In the genomic region with DNA sequence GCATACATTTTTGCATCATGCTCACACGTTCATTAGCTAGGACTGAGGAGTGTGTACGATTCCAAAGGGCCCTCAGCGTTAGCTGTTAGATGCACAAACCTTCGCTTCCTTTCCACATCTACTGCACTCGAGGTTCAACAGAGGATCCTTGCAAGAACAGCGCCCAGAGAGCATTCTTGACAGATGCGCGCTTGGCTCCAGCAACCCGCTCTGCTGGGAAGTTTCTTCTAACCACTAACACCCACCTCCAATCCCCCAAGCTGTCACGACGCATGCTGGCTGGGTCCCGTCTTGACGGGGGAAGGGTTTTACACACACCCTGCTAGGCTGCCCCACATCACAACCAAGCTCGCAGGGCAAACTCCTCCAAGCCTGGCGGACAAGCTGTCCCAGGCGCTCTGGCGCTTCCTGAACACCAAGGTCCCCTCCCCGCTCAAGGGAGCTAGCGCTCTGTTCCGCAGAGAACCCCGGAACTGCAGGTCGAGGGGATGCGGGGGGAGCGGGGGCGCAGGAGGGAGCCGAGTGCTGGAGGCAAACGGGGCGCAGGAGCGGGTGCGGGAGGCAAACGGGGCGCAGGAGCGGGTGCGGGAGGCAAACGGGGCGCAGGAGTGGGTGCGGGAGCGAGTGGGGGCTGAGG, we compare ENCODE assay signal across 9 cellular contexts. TPM values are rescaled to one million over a fixed set of nuclear protein-coding genes. Genes with fewer than 3 reads are reported as not detected.
DNase-seq lines count a peak whose midpoint lies in the region; ATAC-seq and TF ChIP-seq lines count a peak whose summit lies in the region.
"Had no signal": no experiment of that assay in that cellular context is flagged by ENCODE, and none has a peak within 500 bp of the region (broad histone marks: within the 10 kb centered on the region; RNA-seq: fewer than 3 reads in every experiment).

No MANE protein-coding gene starts in this region.

- peak overlapping the region; percentile 84 for H2AFZ ChIP-seq in MM.1S (ENCODE audit: low read length)
- H2AFZ ChIP-seq in hepatocyte: peak overlapping the region; percentile 52
- no peak overlapping the region for H2AFZ ChIP-seq in Karpas-422 (ENCODE audit: low read length)

- H3K4me1 Mint-ChIP-seq in activated naive CD8-positive, alpha-beta T cell treated with anti-CD3 and anti-CD28 coated beads for 36 hours: peaks cover 13% of the 10 kb centered on the region

- H3K4me3 Mint-ChIP-seq in activated naive CD8-positive, alpha-beta T cell treated with anti-CD3 and anti-CD28 coated beads for 36 hours: peak overlapping the region; percentile 67

- no peaks in the 10 kb centered on the region for H3K9me3 ChIP-seq in MM.1S (replicated peaks; ENCODE audit: insufficient read depth, low read length)
- H3K9me3 ChIP-seq in hepatocyte (ENCODE audit: low read depth): no peaks in the 10 kb centered on the region
- no peaks in the 10 kb centered on the region for H3K9me3 ChIP-seq in psoas muscle
- no peaks in the 10 kb centered on the region for H3K9me3 ChIP-seq in Karpas-422 (ENCODE audit: low read length)

- peak overlapping the region; percentile 96 for H3K4me2 ChIP-seq in MM.1S (ENCODE audit: low read depth, low read length)
- H3K4me2 ChIP-seq in hepatocyte: peak overlapping the region; percentile 94
- no peak overlapping the region for H3K4me2 ChIP-seq in Karpas-422 (ENCODE audit: low read depth, low read length, poor library complexity, severe bottlenecking)

- H3K36me3 ChIP-seq in MM.1S (replicated peaks; ENCODE audit: insufficient read depth, low read length): no peaks in the 10 kb centered on the region
- no peaks in the 10 kb centered on the region for H3K36me3 ChIP-seq in hepatocyte (replicated peaks; ENCODE audit: insufficient read depth, low read depth)
- no peaks in the 10 kb centered on the region for H3K36me3 ChIP-seq in psoas muscle (ENCODE audit: insufficient read depth in 1 of 2, low read depth in 1 of 2)
- H3K36me3 ChIP-seq in Karpas-422 (ENCODE audit: insufficient read depth, low read length): no peaks in the 10 kb centered on the region

- H3K9ac ChIP-seq in MM.1S (ENCODE audit: low read length): no peak overlapping the region
- no peak overlapping the region for H3K9ac ChIP-seq in Karpas-422 (ENCODE audit: low read length)

- peaks cover 91% of the 10 kb centered on the region for H3K27me3 Mint-ChIP-seq in activated naive CD8-positive, alpha-beta T cell treated with anti-CD3 and anti-CD28 coated beads for 36 hours

- no peak overlapping the region for H3K27ac ChIP-seq in MM.1S (ENCODE audit: low read length)
- H3K27ac ChIP-seq in hepatocyte: no peak overlapping the region
- H3K27ac ChIP-seq in psoas muscle: no peak overlapping the region
- H3K27ac ChIP-seq in Karpas-422 (ENCODE audit: low read length): no peak overlapping the region

- ATAC-seq in psoas muscle: peak; percentile 41 to 70 (median 53)

- H3K9me3 Mint-ChIP-seq in activated naive CD8-positive, alpha-beta T cell treated with anti-CD3 and anti-CD28 coated beads for 36 hours: peaks cover 1% of the 10 kb centered on the region

- 1% methylated on average over 22 of the region's 38 CpGs for whole genome bisulfite sequencing in hepatocyte (ENCODE audit: low lambda C conversion rate, missing lambda C conversion rate)
- WGBS in psoas muscle, 3 donors: 1 to 3% (median 2%) methylated on average over 27 to 38 of the region's 38 CpGs

- intact Hi-C loops in psoas muscle (cut with DNase I): no loop called here

- H3K36me3 Mint-ChIP-seq in activated naive CD8-positive, alpha-beta T cell treated with anti-CD3 and anti-CD28 coated beads for 36 hours: no peaks in the 10 kb centered on the region

- no peaks in the 10 kb centered on the region for H4K20me1 ChIP-seq in MM.1S (ENCODE audit: insufficient read depth, low read length)
- H4K20me1 ChIP-seq in hepatocyte (ENCODE audit: insufficient read depth, poor library complexity, severe bottlenecking): no peaks in the 10 kb centered on the region
- H4K20me1 ChIP-seq in Karpas-422 (ENCODE audit: insufficient read depth, low read depth, low read length): no peaks in the 10 kb centered on the region

- TF ChIP-seq CTCF in GM20000 (IDR thresholded peaks at IDR 0.05; ENCODE audit: extremely low read depth, missing control alignments) (no peak), MM.1S (IDR thresholded peaks at IDR 0.05; ENCODE audit: low read length) (no peak), hepatocyte (IDR thresholded peaks at IDR 0.05; ENCODE audit: poor library complexity) (no peak), psoas muscle (IDR thresholded peaks at IDR 0.05) (no peak)

- DNase-seq in DMS 273 (lab: John Stamatoyannopoulos, UW; ENCODE audit: unreplicated experiment): peak; percentile 90
- peak; percentile 62 for DNase-seq in GM20000 (ENCODE audit: low spot score)
- no peak for DNase-seq in MM.1S
- DNase-seq in activated naive CD8-positive, alpha-beta T cell treated with anti-CD3 and anti-CD28 coated beads for 36 hours: peak; percentile 14
- DNase-seq in hepatocyte (ENCODE audit: low spot score): peak; percentile 39
- DNase-seq in psoas muscle: peak; percentile 29 to 63
- no peak for DNase-seq in Karpas-422
- DNase-seq in NCI-H2107 (lab: John Stamatoyannopoulos, UW): no peak

- no peaks in the 10 kb centered on the region for H3K9me2 ChIP-seq in MM.1S (replicated peaks; ENCODE audit: insufficient read depth, low read length)
- H3K9me2 ChIP-seq in hepatocyte (replicated peaks; ENCODE audit: insufficient read depth): no peaks in the 10 kb centered on the region
- H3K9me2 ChIP-seq in Karpas-422 (replicated peaks; ENCODE audit: insufficient read depth, low read length): no peaks in the 10 kb centered on the region

- no peaks in the 10 kb centered on the region for H3K79me2 ChIP-seq in MM.1S (ENCODE audit: low read length)
- no peaks in the 10 kb centered on the region for H3K79me2 ChIP-seq in hepatocyte
- H3K79me2 ChIP-seq in Karpas-422 (ENCODE audit: low read length): no peaks in the 10 kb centered on the region

- H3K4me1 ChIP-seq in MM.1S (ENCODE audit: low read length) (peaks cover 3% of the 10 kb centered on the region; the same call in 1 of the 2 replicates), hepatocyte (ENCODE audit: insufficient read depth) (no peaks in the 10 kb centered on the region), psoas muscle (no peaks in the 10 kb centered on the region), Karpas-422 (ENCODE audit: low read length) (no peaks in the 10 kb centered on the region)

- no peak overlapping the region for H3K27ac Mint-ChIP-seq in activated naive CD8-positive, alpha-beta T cell treated with anti-CD3 and anti-CD28 coated beads for 36 hours

- H3F3A ChIP-seq in MM.1S (ENCODE audit: insufficient read depth, low read length): no peaks in the 10 kb centered on the region

- peak overlapping the region; percentile 61 for H3K4me3 ChIP-seq in MM.1S (ENCODE audit: low read length)
- H3K4me3 ChIP-seq in hepatocyte: peak overlapping the region; percentile 36
- H3K4me3 ChIP-seq in psoas muscle: peak overlapping the region; percentile 59
- H3K4me3 ChIP-seq in Karpas-422 (ENCODE audit: low read length): no peak overlapping the region

- peaks cover 6% of the 10 kb centered on the region for H3K27me3 ChIP-seq in MM.1S (replicated peaks; ENCODE audit: insufficient read depth, low read length)
- peaks cover 77% of the 10 kb centered on the region for H3K27me3 ChIP-seq in hepatocyte
- H3K27me3 ChIP-seq in psoas muscle (ENCODE audit: insufficient read depth in 3 of 3, low read length in 2 of 3): peaks cover 5 to 77% (median 17%) of the 10 kb centered on the region in 3 donors
- no peaks in the 10 kb centered on the region for H3K27me3 ChIP-seq in Karpas-422 (ENCODE audit: low read length)

RNA-seq across cellular contexts. Expression of gene ADRB1, which starts 0.7 kb away (rescaled TPM):
- total RNA-seq in activated naive CD8-positive, alpha-beta T cell treated with anti-CD3 and anti-CD28 coated beads for 36 hours: under 1 TPM in 1 of 2 experiments, not detected in 1; 0.14 TPM
- 1.0 and 1.2 TPM in 2 replicates for total RNA-seq in hepatocyte
- polyA plus RNA-seq in hepatocyte: 0.10 and 0.60 TPM in 2 replicates
- total RNA-seq in psoas muscle: under 1 TPM; 0.13 to 0.40 (median 0.29) TPM
- polyA plus RNA-seq in psoas muscle: under 1 TPM in 2 of 3 donors, not detected in 1; 0.03 to 0.12 TPM
- not detected in 2 replicates for total RNA-seq in Karpas-422 (2014; rRNA removed; shearing (Covaris generic); ENCODE audit: low replicate concordance)
- total RNA-seq: T-helper 2 cell treated with Interferon-gamma antibody and Interleukin-4, amounts not matched to agents 100 ng/mL and 5 ng/mL, for 36 hours had no signal

Comparison
In these comparisons a context has a peak if more than half of its experiments do, and no peak if none do; other contexts are left out.
1. DNase-seq: peak in DMS 273 (single experiment), GM20000 (single experiment), activated naive CD8-positive, alpha-beta T cell treated with anti-CD3 and anti-CD28 coated beads for 36 hours (single experiment), hepatocyte (single experiment) and psoas muscle (2 of 2); none in MM.1S (single experiment), Karpas-422 (single experiment) and NCI-H2107 (single experiment).